8 cellular contexts compared by ENCODE assay signal in genomic region chr19:58500242-58500641, GRCh38. TPM values are rescaled to one million over a fixed set of nuclear protein-coding genes. Genes with fewer than 3 reads are reported as not detected.
DNase-seq lines count a peak whose midpoint lies in the region; ATAC-seq and TF ChIP-seq lines count a peak whose summit lies in the region.
"Had no signal": no experiment of that assay in that cellular context is flagged by ENCODE, and none has a peak within 500 bp of the region (broad histone marks: within the 10 kb centered on the region; RNA-seq: fewer than 3 reads in every experiment).

No MANE protein-coding gene starts in this region.

- no peaks in the 10 kb centered on the region for H3K36me3 Mint-ChIP-seq in T-helper 17 cell (ENCODE audit: low read depth)

- 97% methylated on average over 14 of the region's 14 CpGs for WGBS in hepatocyte (ENCODE audit: low lambda C conversion rate, missing lambda C conversion rate)

- peak overlapping the region; percentile 89 for H3K4me2 ChIP-seq in hepatocyte

- no peak overlapping the region for H2AFZ ChIP-seq in hepatocyte

- no peak for TF ChIP-seq CTCF in AG04450 (IDR thresholded peaks at IDR 0.05; ENCODE audit: low read depth, low read length)
- no peak for TF ChIP-seq CTCF in hepatocyte (IDR thresholded peaks at IDR 0.05; ENCODE audit: poor library complexity)

- H3K79me2 ChIP-seq in hepatocyte = no peaks in the 10 kb centered on the region

- peaks cover 5% of the 10 kb centered on the region for H3K4me1 ChIP-seq in NT2/D1 (ENCODE audit: insufficient read depth, insufficient read length)
- H3K4me1 ChIP-seq in hepatocyte (ENCODE audit: insufficient read depth) = peaks cover 5% of the 10 kb centered on the region

- H3K27me3 ChIP-seq in AG04450 (ENCODE audit: control insufficient read depth, insufficient read depth, low read length) = no peaks in the 10 kb centered on the region
- no peaks in the 10 kb centered on the region for H3K27me3 ChIP-seq in NT2/D1 (ENCODE audit: insufficient read depth, insufficient read length)
- H3K27me3 ChIP-seq in hepatocyte = no peaks in the 10 kb centered on the region

- DNase-seq in AG04450 (ENCODE audit: low read depth, low spot score) (no peak), NT2/D1 (ENCODE audit: low read depth, low spot score) (no peak), hepatocyte (ENCODE audit: low spot score) (no peak), NCI-H226 (no peak), T-helper 17 cell (no peak)
- DNase-seq: DMS79 treated with DMSO at 0.1 percent for 48 hours, PC-3 had no signal

- H3K36me3 ChIP-seq in NT2/D1 (ENCODE audit: insufficient read depth, insufficient read length, low read length) = no peaks in the 10 kb centered on the region
- H3K36me3 ChIP-seq in hepatocyte (replicated peaks; ENCODE audit: insufficient read depth, low read depth) = no peaks in the 10 kb centered on the region

- ATAC-seq in GM18861 (IDR thresholded peaks at IDR 0.05; ENCODE audit: unreplicated experiment) = no peak
- ATAC-seq in T-helper 17 cell = no peak

- CTCF ChIA-PET in AG04450 (lab: Charles Lee) = interaction anchor here (0.5 to 2.0 kb wide), 4 partner anchors 14 to 25 kb away, joined by 3 to 14 read pairs (median 6); partner anchors contain the start of gene ZBTB45

- no peaks in the 10 kb centered on the region for H4K20me1 ChIP-seq in hepatocyte (ENCODE audit: insufficient read depth, poor library complexity, severe bottlenecking)

- H3K9me3 ChIP-seq in AG04450 (ENCODE audit: control insufficient read depth, insufficient read depth, low read length) (peaks cover 9% of the 10 kb centered on the region), NT2/D1 (ENCODE audit: insufficient read depth, low read length) (no peaks in the 10 kb centered on the region; the same call in 1 of the 2 replicates), hepatocyte (ENCODE audit: low read depth) (no peaks in the 10 kb centered on the region), T-helper 17 cell (ENCODE audit: control insufficient read depth, low read length, poor library complexity, severe bottlenecking) (no peaks in the 10 kb centered on the region)

- no peak overlapping the region for H3K27ac ChIP-seq in AG04450 (ENCODE audit: low read depth, low read length)
- no peak overlapping the region for H3K27ac ChIP-seq in hepatocyte

- POLR2A ChIA-PET in AG04450 (lab: Yijun Ruan, JAX) = interaction anchor here (1.5 kb wide), 2 partner anchors 19 to 25 kb away, joined by 5 to 6 read pairs; partner anchors contain the start of gene ZBTB45

- no peaks in the 10 kb centered on the region for H3K27me3 Mint-ChIP-seq in T-helper 17 cell

- peaks cover 17% of the 10 kb centered on the region for H3K4me1 Mint-ChIP-seq in T-helper 17 cell

- peak overlapping the region; percentile 86 for H3K9ac ChIP-seq in NT2/D1 (ENCODE audit: insufficient read length, low read depth)

- no peak overlapping the region for H3K27ac Mint-ChIP-seq in T-helper 17 cell

- no peak overlapping the region for H3K4me3 Mint-ChIP-seq in T-helper 17 cell

- no peaks in the 10 kb centered on the region for H3K9me2 ChIP-seq in hepatocyte (replicated peaks; ENCODE audit: insufficient read depth)

- H3K4me3 ChIP-seq in AG04450 (ENCODE audit: low read depth, low read length) = peak overlapping the region; percentile 70
- H3K4me3 ChIP-seq in NT2/D1 (ENCODE audit: insufficient read length, low read depth) = peak overlapping the region; percentile 59
- peak overlapping the region; percentile 55 for H3K4me3 ChIP-seq in hepatocyte

RNA-seq across cellular contexts. Expression of gene SLC27A5, which starts 11.6 kb away (rescaled TPM):
- polyA plus RNA-seq in AG04450 (2011; rRNA removed) (7.4 and 9.8 TPM in 2 replicates), hepatocyte (13.8 and 19.1 TPM in 2 replicates)
- polyA minus RNA-seq in AG04450 (2011; rRNA and poly(A)+ RNA removed) = 4.7 and 8.0 TPM in 2 replicates
- total RNA-seq in hepatocyte (8.4 and 9.0 TPM in 2 replicates), T-helper 17 cell (1 to 10 TPM; 6.6 to 7.7 TPM)

RNA-seq across cellular contexts. Expression of gene ZBTB45, which starts 19.4 kb away (rescaled TPM):
- polyA plus RNA-seq in AG04450 (2011; rRNA removed) (4.2 and 6.8 TPM in 2 replicates), hepatocyte (18.5 and 21.6 TPM in 2 replicates)
- 3.1 and 4.0 TPM in 2 replicates for polyA minus RNA-seq in AG04450 (2011; rRNA and poly(A)+ RNA removed)
- total RNA-seq in hepatocyte (3.3 and 5.4 TPM in 2 replicates), T-helper 17 cell (1 to 10 TPM; 7.0 to 8.2 TPM)

RNA-seq across cellular contexts. Expression of gene ZNF446, which starts 24.1 kb away (rescaled TPM):
- polyA plus RNA-seq in AG04450 (2011; rRNA removed) (3.7 and 5.2 TPM in 2 replicates), hepatocyte (13.8 and 20.7 TPM in 2 replicates)
- polyA minus RNA-seq in AG04450 (2011; rRNA and poly(A)+ RNA removed) = 4.3 and 5.4 TPM in 2 replicates
- total RNA-seq in hepatocyte (11.2 and 20.5 TPM in 2 replicates), T-helper 17 cell (10 to 100 TPM; 13.9 to 17.3 TPM)

RNA-seq across cellular contexts. Expression of gene ZNF324, which starts 33.4 kb away (rescaled TPM):
- polyA plus RNA-seq in AG04450 (2011; rRNA removed) = 4.4 and 4.6 TPM in 2 replicates
- 6.3 and 6.7 TPM in 2 replicates for polyA minus RNA-seq in AG04450 (2011; rRNA and poly(A)+ RNA removed)
- total RNA-seq in hepatocyte = 8.7 and 13.1 TPM in 2 replicates
- polyA plus RNA-seq in hepatocyte = 9.1 and 9.3 TPM in 2 replicates
- total RNA-seq in T-helper 17 cell = 10 to 100 TPM; 21.0 to 35.2 TPM

RNA-seq across cellular contexts. Expression of gene TRIM28, which starts 43.6 kb away (rescaled TPM):
- polyA plus RNA-seq in AG04450 (2011; rRNA removed) (313 and 413 TPM in 2 replicates), hepatocyte (159 and 180 TPM in 2 replicates)
- polyA minus RNA-seq in AG04450 (2011; rRNA and poly(A)+ RNA removed) = 910 and 1,220 TPM in 2 replicates
- total RNA-seq in hepatocyte (189 and 191 TPM in 2 replicates), T-helper 17 cell (100 to 1,000 TPM; 427 to 525 TPM)
